ENCODE assay signal across 24 cellular contexts in genomic region chr9:88108779-88109178, GRCh38. TPM values are rescaled to one million over a fixed set of nuclear protein-coding genes. Genes with fewer than 3 reads are reported as not detected.
A peak's percentile ranks its signal among the peaks of the same experiment; 100 is the strongest.
DNase-seq lines count a peak whose midpoint lies in the region; ATAC-seq, FAIRE-seq and TF ChIP-seq lines count a peak whose summit lies in the region.
"Had no signal": no experiment of that assay in that cellular context is flagged by ENCODE, and none has a peak within 500 bp of the region (broad histone marks: within the 10 kb centered on the region; RNA-seq: fewer than 3 reads in every experiment).

No MANE protein-coding gene starts in this region.

- H3K4me1 ChIP-seq in K562 (replicated peaks in 1 of 2; ENCODE audit: control insufficient read depth in 2 of 2, insufficient read depth in 2 of 2, low read length in 2 of 2) (no peaks in the 10 kb centered on the region; a peak in 1 of 5 replicates), testis (no peaks in the 10 kb centered on the region)
- H3K4me1 ChIP-seq: A549; BE2C; BLaER1 treated with 17β-estradiol and CSF1 and Interleukin-3, amounts not matched to agents 10 nM and 100 nM had no signal

- no peak for ATAC-seq in activated CD8-positive, alpha-beta memory T cell treated with anti-CD3 and anti-CD28 coated beads, Interleukin-2, amount 10 ng/mL, durations not matched to agents 7 days and 5 days
- no peak for ATAC-seq in K562
- ATAC-seq: A549 had no signal

- no peaks in the 10 kb centered on the region for H3K9me1 ChIP-seq in K562 (ENCODE audit: control insufficient read depth, insufficient read depth, low read length)

- POLR2A ChIA-PET in K562 (lab: Yijun Ruan, JAX), result interaction anchor here (0.5 kb wide), 1 partner anchor 39 kb away, joined by 3 read pairs; no protein-coding TSS in a partner anchor

- H3K27ac ChIP-seq in K562 (ENCODE audit: extremely low read depth, low read depth, low read length) (no peak overlapping the region), testis (no peak overlapping the region)
- H3K27ac ChIP-seq: 22Rv1; A549; BLaER1 treated with 17β-estradiol and CSF1 and Interleukin-3, amounts not matched to agents 10 nM and 100 nM; GM23248 had no signal

- TF ChIP-seq POLR2A in K562 (conservative IDR thresholded peaks at IDR 0.05) (no peak), testis (IDR thresholded peaks at IDR 0.05) (no peak)

- no peak overlapping the region for H3K4me2 ChIP-seq in K562 (ENCODE audit: insufficient read depth, low read length)
- H3K4me2 ChIP-seq: A549; BLaER1 treated with 17β-estradiol and CSF1 and Interleukin-3, amounts not matched to agents 10 nM and 100 nM had no signal

- no peaks in the 10 kb centered on the region for H3K79me2 ChIP-seq in K562 (ENCODE audit: control insufficient read depth, insufficient read depth, low read length)

- no peaks in the 10 kb centered on the region for H3K9me3 Mint-ChIP-seq in activated CD8-positive, alpha-beta memory T cell treated with anti-CD3 and anti-CD28 coated beads, Interleukin-2, amount 10 ng/mL, durations not matched to agents 7 days and 5 days (ENCODE audit: low read depth)

- no peak for TF ChIP-seq EP300 in K562 (IDR thresholded peaks at IDR 0.05; ENCODE audit: low read length)

- H3K27me3 Mint-ChIP-seq in activated CD8-positive, alpha-beta memory T cell treated with anti-CD3 and anti-CD28 coated beads, Interleukin-2, amount 10 ng/mL, durations not matched to agents 7 days and 5 days, result peaks cover 34% of the 10 kb centered on the region

- no peaks in the 10 kb centered on the region for H3K9me3 ChIP-seq in K562 (replicated peaks; ENCODE audit: control insufficient read depth, insufficient read depth, low read depth, low read length)
- H3K9me3 ChIP-seq in testis, result no peaks in the 10 kb centered on the region
- H3K9me3 ChIP-seq: A549, BE2C had no signal

- no peak for DNase-seq in activated CD8-positive, alpha-beta memory T cell treated with anti-CD3 and anti-CD28 coated beads, Interleukin-2, amount 10 ng/mL, durations not matched to agents 7 days and 5 days
- no peak for DNase-seq in activated CD8-positive, alpha-beta memory T cell treated with anti-CD3 and anti-CD28 coated beads, Interleukin-2, amount 50 U/mL, for 48 hours
- DNase-seq in NAMALWA (ENCODE audit: low spot score) (peak; percentile 17), K562 (ENCODE audit: extremely low read depth in 1 of 4, low spot score in 3 of 4) (no peak), testis (peak; percentile 54), mesenteric fat pad (ENCODE audit: low spot score) (no peak), NOMO-1 treated with DMSO at 0.1 percent for 48 hours (lab: John Stamatoyannopoulos, UW; ENCODE audit: unreplicated experiment) (no peak)
- DNase-seq in stimulated activated CD8-positive, alpha-beta memory T cell treated with anti-CD3 and anti-CD28 coated beads, Interleukin-4, amount 100 ng/mL, for 48 hours, result no peak
- DNase-seq: ACHN; AML-193; BE2C; Calu3; CD4-positive, alpha-beta memory T cell; COR-L47; DND-41; GM23248; HCEC 1CT had no signal

- H3K36me3 Mint-ChIP-seq in activated CD8-positive, alpha-beta memory T cell treated with anti-CD3 and anti-CD28 coated beads, Interleukin-2, amount 10 ng/mL, durations not matched to agents 7 days and 5 days, result no peaks in the 10 kb centered on the region
- H3K36me3 Mint-ChIP-seq: CD14-positive monocyte; CD4-positive, alpha-beta memory T cell had no signal

- TF ChIP-seq CTCF in K562 (IDR thresholded peaks at IDR 0.05 in 2 of 3, conservative IDR thresholded peaks at IDR 0.05 in 1 of 3; ENCODE audit: insufficient read depth in 2 of 3, low read depth in 1 of 3, low read length in 3 of 3) (no peak), testis (IDR thresholded peaks at IDR 0.05) (no peak)

- peak overlapping the region; percentile 17 for H3K4me3 Mint-ChIP-seq in activated CD8-positive, alpha-beta memory T cell treated with anti-CD3 and anti-CD28 coated beads, Interleukin-2, amount 10 ng/mL, durations not matched to agents 7 days and 5 days
- H3K4me3 Mint-ChIP-seq: CD14-positive monocyte had no signal

- CTCF ChIA-PET in activated CD8-positive, alpha-beta memory T cell treated with anti-CD3 and anti-CD28 coated beads, Interleukin-2, amount 10 ng/mL, durations not matched to agents 7 days and 5 days (lab: Charles Lee), result no interaction called here
- CTCF ChIA-PET in K562 (lab: Yijun Ruan, JAX; ENCODE audit: low intra/inter-chr PET ratio), result no interaction called here

- WGBS in K562 (ENCODE audit: insufficient coverage, low coverage, missing lambda C conversion rate), result 8% methylated on average over 4 of the region's 4 CpGs
- 71 to 89% methylated on average over 4 of the region's 4 CpGs for WGBS in testis, 2 donors

- H3K4me3 ChIP-seq in K562, result no peak overlapping the region
- no peak overlapping the region for H3K4me3 ChIP-seq in testis
- H3K4me3 ChIP-seq: A549; BLaER1 treated with 17β-estradiol and CSF1 and Interleukin-3, amounts not matched to agents 10 nM and 100 nM; GM23248 had no signal

- FAIRE-seq in K562 (lab: Jason Lieb, UNC), result no peak
- FAIRE-seq: A549, G401.6, GM19239 had no signal

- H2AFZ ChIP-seq in K562 (ENCODE audit: low read depth, low read length), result no peak overlapping the region
- H2AFZ ChIP-seq: GM23248 had no signal

- TF ChIP-seq RAD21 in K562 (CRISPR knock-in tag; conservative IDR thresholded peaks at IDR 0.05 in 1 of 2, IDR thresholded peaks at IDR 0.05 in 1 of 2), result no peak

- 0 out of 5 replicates have a peak, but pooled peaks cover 0 to 3% of the 10 kb centered on the region in 2 experiments for H3K27me3 ChIP-seq in K562 (ENCODE audit: control insufficient read depth in 2 of 2, insufficient read depth in 2 of 2, low read length in 2 of 2)
- H3K27me3 ChIP-seq in testis, result no peaks in the 10 kb centered on the region
- H3K27me3 ChIP-seq: BE2C; BLaER1 treated with 17β-estradiol and CSF1 and Interleukin-3, amounts not matched to agents 10 nM and 100 nM had no signal

- H4K20me1 ChIP-seq in K562 (replicated peaks; ENCODE audit: control insufficient read depth, insufficient read depth, low read length), result no peaks in the 10 kb centered on the region
- H4K20me1 ChIP-seq: BLaER1 treated with 17β-estradiol and CSF1 and Interleukin-3, amounts not matched to agents 10 nM and 100 nM had no signal

- H3K9ac ChIP-seq in K562 (ENCODE audit: insufficient read depth in 1 of 2, low read depth in 2 of 2, low read length in 2 of 2), result no peak overlapping the region
- H3K9ac ChIP-seq: BLaER1 treated with 17β-estradiol and CSF1 and Interleukin-3, amounts not matched to agents 10 nM and 100 nM; GM23248 had no signal

- no TSS peak for BruUV-seq in K562 (replicated peaks; lab: Mats Ljungman, UMichigan)

- peaks cover 7% of the 10 kb centered on the region for H3K4me1 Mint-ChIP-seq in activated CD8-positive, alpha-beta memory T cell treated with anti-CD3 and anti-CD28 coated beads, Interleukin-2, amount 10 ng/mL, durations not matched to agents 7 days and 5 days
- H3K4me1 Mint-ChIP-seq: CD14-positive monocyte had no signal

- H3K36me3 ChIP-seq in K562 (ENCODE audit: control insufficient read depth, insufficient read depth, low read length), result no peaks in the 10 kb centered on the region
- no peaks in the 10 kb centered on the region for H3K36me3 ChIP-seq in testis (ENCODE audit: low read depth, missing control alignments)
- H3K36me3 ChIP-seq: BE2C; BLaER1 treated with 17β-estradiol and CSF1 and Interleukin-3, amounts not matched to agents 10 nM and 100 nM had no signal

- intact Hi-C loops in K562 (cut with micrococcal nuclease), result no loop called here
- intact Hi-C loops in testis (cut with DNase I; ENCODE audit: low total_unique reads), result loop anchor here (10.0 kb wide), 1 partner anchor 466 kb away; no protein-coding TSS in a partner anchor

- in situ Hi-C loops in K562 (cut with MboI), result no loop called here

- no peak overlapping the region for H3K27ac Mint-ChIP-seq in activated CD8-positive, alpha-beta memory T cell treated with anti-CD3 and anti-CD28 coated beads, Interleukin-2, amount 10 ng/mL, durations not matched to agents 7 days and 5 days
- H3K27ac Mint-ChIP-seq: CD14-positive monocyte had no signal

TF ChIP-seq in K562, 482 proteins besides CTCF, POLR2A, EP300 and RAD21 (continues in another document):
- TF ChIP-seq NONO (IDR thresholded peaks at IDR 0.05; ENCODE audit: low read depth in 2 of 2, low read length in 1 of 2) (no peak), BRF1 (IDR thresholded peaks at IDR 0.05; ENCODE audit: borderline replicate concordance, extremely low read depth, insufficient read length) (no peak), MEF2D (tag; conservative IDR thresholded peaks at IDR 0.05; ENCODE audit: low read depth) (no peak), SREBF2 (CRISPR knock-in tag; IDR thresholded peaks at IDR 0.05) (no peak)

RNA-seq across cellular contexts. Expression of gene SPATA31C2, which starts 29.5 kb away (rescaled TPM):
- total RNA-seq in activated CD8-positive, alpha-beta memory T cell treated with anti-CD3 and anti-CD28 coated beads, Interleukin-2, amount 10 ng/mL, durations not matched to agents 7 days and 5 days, result not detected
- 0.18 and 0.25 TPM in 2 replicates for total RNA-seq in K562 (2011; cell fraction: chromatin; rRNA removed; ENCODE audit: low replicate concordance)
- total RNA-seq in K562 (2011; cell fraction: nucleolus; rRNA removed), result 0.13 and 0.17 TPM in 2 replicates
- total RNA-seq in K562 (2011; cell fraction: nucleoplasm; rRNA removed), result 0.29 TPM in 1 of 2 replicates, not detected in the other
- total RNA-seq in K562 (2014; rRNA removed), result 0.04 and 0.14 TPM in 2 replicates
- 0.04 and 0.06 TPM in 2 replicates for total RNA-seq in K562 (2014; rRNA removed; fragmentation: Illumina TruSeq; extraction: Trizol)
- total RNA-seq in K562 (2015; rRNA removed; fragmentation: Illumina TruSeq; extraction: Trizol), result 0.04 and 0.08 TPM in 2 replicates
- 0.04 and 0.16 TPM in 2 replicates for total RNA-seq in K562 (2021)
- polyA plus RNA-seq in K562 (2011; rRNA removed), result 0.06 TPM in 1 of 2 replicates, not detected in the other
- polyA plus RNA-seq in K562 (2011; cell fraction: cytosol; rRNA removed), result 0.03 and 0.07 TPM in 2 replicates
- 0.06 TPM in 2 replicates for polyA plus RNA-seq in K562 (2011; cell fraction: nucleus; rRNA removed)
- 0.21 and 0.33 TPM in 2 replicates for polyA plus RNA-seq in K562 (2012)
- 0.16 and 0.17 TPM in 2 replicates for polyA plus RNA-seq in K562 (2014; fragmentation: Illumina TruSeq; extraction: Trizol)
- under 1 TPM; 0.23 to 0.27 TPM for polyA plus RNA-seq in K562 (2014; fragmentation: Nextera tagmentation; extraction: Ambion mirVana)
- 0.03 and 0.21 TPM in 2 replicates for polyA plus RNA-seq in K562 (2014; rRNA removed)
- 0.04 and 0.06 TPM in 2 replicates for polyA minus RNA-seq in K562 (2011; rRNA and poly(A)+ RNA removed)
- not detected in 2 replicates for polyA minus RNA-seq in K562 (2011; cell fraction: cytosol; rRNA and poly(A)+ RNA removed)
- 0.11 TPM in 1 of 2 replicates, not detected in the other for polyA minus RNA-seq in K562 (2011; cell fraction: nucleus; rRNA and poly(A)+ RNA removed)
- total RNA-seq in testis, result 10 to 100 TPM in 1 of 2 donors, 1 to 10 TPM in 1; 3.6 to 10.7 TPM
- polyA plus RNA-seq in testis (ENCODE audit: insufficient read depth, low read depth, low replicate concordance), result 13.8 TPM
- total RNA-seq in mesenteric fat pad, result not detected
- total RNA-seq: Calu3; CD4-positive, alpha-beta memory T cell; GM23248; H4 had no signal
- polyA plus RNA-seq: A549, CD14-positive monocyte, GM23248 had no signal

Comparison
In these comparisons a context has a peak if more than half of its experiments do, and no peak if none do; other contexts are left out.
1. DNase-seq: peak in NAMALWA (single experiment) and testis (single experiment); none in activated CD8-positive, alpha-beta memory T cell treated with anti-CD3 and anti-CD28 coated beads, Interleukin-2, amount 10 ng/mL, durations not matched to agents 7 days and 5 days (single experiment), activated CD8-positive, alpha-beta memory T cell treated with anti-CD3 and anti-CD28 coated beads, Interleukin-2, amount 50 U/mL, for 48 hours (single experiment), K562 (0 of 4), mesenteric fat pad (single experiment), NOMO-1 treated with DMSO at 0.1 percent for 48 hours (single experiment) and stimulated activated CD8-positive, alpha-beta memory T cell treated with anti-CD3 and anti-CD28 coated beads, Interleukin-4, amount 100 ng/mL, for 48 hours (single experiment).